In genomic region chr6:105598264-105598663, GRCh38 we compare ENCODE assay signal across 2 cellular contexts.
TF ChIP-seq lines count a peak whose summit lies in the region.

No MANE protein-coding gene starts in this region.

TF ChIP-seq in K562, 482 proteins besides CTCF, POLR2A, EP300 and RAD21:
- TF ChIP-seq ZNF184 (CRISPR knock-in tag; IDR thresholded peaks at IDR 0.05) = peak; percentile 51; the same call in 1 of the 2 replicates
- TF ChIP-seq SAP30 (IDR thresholded peaks at IDR 0.05; ENCODE audit: borderline replicate concordance, insufficient read depth, low read depth, low read length, poor library complexity, severe bottlenecking) = no peak

TF ChIP-seq in SK-N-SH, 30 proteins besides CTCF, POLR2A, EP300 and RAD21:
- no peak for TF ChIP-seq POLR2AphosphoS5 (IDR thresholded peaks at IDR 0.05; ENCODE audit: low read depth, low read length)
TF ChIP-seq in SK-N-SH: peak in this region for 0.
